In genomic region chr2:29766191-29766590, GRCh38 we compare ENCODE assay signal across 21 cellular contexts.
DNase-seq lines count a peak whose midpoint lies in the region; ATAC-seq and TF ChIP-seq lines count a peak whose summit lies in the region.
"Had no signal": no experiment of that assay in that cellular context is flagged by ENCODE, and none has a peak within 500 bp of the region (broad histone marks: within the 10 kb centered on the region; RNA-seq: fewer than 3 reads in every experiment).

No MANE protein-coding gene starts in this region.

- H3K4me1 ChIP-seq in adipocyte (ENCODE audit: control insufficient read depth, insufficient read depth, low read length): peaks cover 18% of the 10 kb centered on the region
- H3K4me1 ChIP-seq: colonic mucosa had no signal

- no peaks in the 10 kb centered on the region for H3K36me3 ChIP-seq in adipocyte (ENCODE audit: control insufficient read depth, insufficient read depth, low read length, severe bottlenecking)
- H3K36me3 ChIP-seq: colonic mucosa had no signal

- no peak for ATAC-seq in HG02981 (IDR thresholded peaks at IDR 0.05; ENCODE audit: unreplicated experiment)
- ATAC-seq in T-helper 17 cell: no peak
- ATAC-seq: activated T-helper 17 cell treated with anti-CD3 and anti-CD28 coated beads, Interleukin-2, amount 50 U/mL, for 72 hours; mucosa of descending colon; SK-N-SH treated with all-trans-retinoic acid at 6 μM for 48 hours had no signal

- POLR2A ChIA-PET in AG04450 (lab: Yijun Ruan, JAX): interaction anchor here (0.8 kb wide), 1 partner anchor 19 kb away, joined by 4 read pairs; no protein-coding TSS in a partner anchor

- TF ChIP-seq CTCF in AG04450 (IDR thresholded peaks at IDR 0.05; ENCODE audit: low read depth, low read length): no peak
- TF ChIP-seq CTCF in foreskin fibroblast (IDR thresholded peaks at IDR 0.05; ENCODE audit: low read depth, low read length): no peak

- H3K36me3 Mint-ChIP-seq in T-helper 17 cell (ENCODE audit: low read depth): no peaks in the 10 kb centered on the region
- H3K36me3 Mint-ChIP-seq: activated naive CD8-positive, alpha-beta T cell treated with anti-CD3 and anti-CD28 coated beads, Interleukin-2, amount 10 ng/mL, durations not matched to agents 7 days and 5 days had no signal

- H3K4me1 Mint-ChIP-seq in T-helper 17 cell: peaks cover 3% of the 10 kb centered on the region
- H3K4me1 Mint-ChIP-seq: activated naive CD8-positive, alpha-beta T cell treated with anti-CD3 and anti-CD28 coated beads, Interleukin-2, amount 10 ng/mL, durations not matched to agents 7 days and 5 days; activated T-helper 17 cell treated with anti-CD3 and anti-CD28 coated beads, Interleukin-2, amount 50 U/mL, for 72 hours had no signal

- H3K27ac ChIP-seq in AG04450 (ENCODE audit: low read depth, low read length): no peak overlapping the region
- H3K27ac ChIP-seq: C4-2B, colonic mucosa, HL-60 had no signal

- H3K9me3 ChIP-seq in AG04450 (ENCODE audit: control insufficient read depth, insufficient read depth, low read length) (no peaks in the 10 kb centered on the region), adipocyte (ENCODE audit: control insufficient read depth, low read length) (no peaks in the 10 kb centered on the region), T-helper 17 cell (ENCODE audit: control insufficient read depth, low read length, poor library complexity, severe bottlenecking) (no peaks in the 10 kb centered on the region)
- H3K9me3 ChIP-seq: colonic mucosa, mucosa of descending colon had no signal

- H3K27ac Mint-ChIP-seq in T-helper 17 cell: no peak overlapping the region
- H3K27ac Mint-ChIP-seq: activated naive CD8-positive, alpha-beta T cell treated with anti-CD3 and anti-CD28 coated beads, Interleukin-2, amount 10 ng/mL, durations not matched to agents 7 days and 5 days; activated T-helper 17 cell treated with anti-CD3 and anti-CD28 coated beads, Interleukin-2, amount 50 U/mL, for 72 hours; T-helper 2 cell treated with Interferon-gamma antibody and Interleukin-4, amounts not matched to agents 5 μg/mL and 100 μg/mL, for 36 hours had no signal

- H3K4me3 ChIP-seq in AG04450 (ENCODE audit: low read depth, low read length) (no peak overlapping the region), adipocyte (ENCODE audit: low read length) (no peak overlapping the region), foreskin fibroblast (ENCODE audit: low read depth in 1 of 2, low read length in 2 of 2) (no peak overlapping the region)
- H3K4me3 ChIP-seq: colonic mucosa, mucosa of descending colon had no signal

- DNase-seq in AG04450 (ENCODE audit: low read depth, low spot score) (peak; percentile 45), HCEC 1CT (peak; percentile 86), adipocyte (ENCODE audit: low read depth) (peak; percentile 76), foreskin fibroblast (peak; percentile 46 to 79), HuH-7 (ENCODE audit: low spot score) (no peak), T-helper 17 cell (no peak)
- DNase-seq in activated naive CD4-positive, alpha-beta T cell treated with anti-CD3 and anti-CD28 coated beads, Interleukin-2, amount 50 U/mL, for 16 hours: no peak
- DNase-seq: activated naive CD8-positive, alpha-beta T cell treated with anti-CD3 and anti-CD28 coated beads, Interleukin-2, amount 10 ng/mL, durations not matched to agents 7 days and 5 days; colonic mucosa; mucosa of descending colon; NCI-H1694; NCI-H2171 treated with DMSO at 0.1 percent for 48 hours; NCI-H524 treated with DMSO at 0.1 percent for 48 hours; posterior cingulate gyrus; substantia nigra had no signal

- peaks cover 59% of the 10 kb centered on the region for H3K27me3 Mint-ChIP-seq in T-helper 17 cell

- H3K4me3 Mint-ChIP-seq in T-helper 17 cell: no peak overlapping the region
- H3K4me3 Mint-ChIP-seq: activated naive CD8-positive, alpha-beta T cell treated with anti-CD3 and anti-CD28 coated beads, Interleukin-2, amount 10 ng/mL, durations not matched to agents 7 days and 5 days; activated T-helper 17 cell treated with anti-CD3 and anti-CD28 coated beads, Interleukin-2, amount 50 U/mL, for 72 hours; T-helper 2 cell treated with Interferon-gamma antibody and Interleukin-4, amounts not matched to agents 5 μg/mL and 100 μg/mL, for 36 hours had no signal

- H3K9ac ChIP-seq in adipocyte (ENCODE audit: low read length): no peak overlapping the region

- CTCF ChIA-PET in AG04450 (lab: Charles Lee): interaction anchor here (0.5 kb wide), 1 partner anchor 531 kb away, joined by 6 read pairs; no protein-coding TSS in a partner anchor

- H3K27me3 ChIP-seq in AG04450 (ENCODE audit: control insufficient read depth, insufficient read depth, low read length) (no peaks in the 10 kb centered on the region), adipocyte (replicated peaks; ENCODE audit: control insufficient read depth, insufficient read depth, low read length) (no peaks in the 10 kb centered on the region)
- H3K27me3 ChIP-seq: colonic mucosa had no signal

Comparison
In these comparisons a context has a peak if more than half of its experiments do, and no peak if none do; other contexts are left out.
1. DNase-seq: peak in AG04450 (single experiment), HCEC 1CT (single experiment), adipocyte (single experiment) and foreskin fibroblast (2 of 2); none in activated naive CD4-positive, alpha-beta T cell treated with anti-CD3 and anti-CD28 coated beads, Interleukin-2, amount 50 U/mL, for 16 hours (single experiment), HuH-7 (single experiment) and T-helper 17 cell (0 of 3).